30 cellular contexts compared by ENCODE assay signal in genomic region chr9:34318163-34318790, GRCh38.
"Had no signal": no experiment of that assay in that cellular context is flagged by ENCODE, and none has a peak within 500 bp of the region (broad histone marks: within the 10 kb centered on the region; RNA-seq: fewer than 3 reads in every experiment).

No MANE protein-coding gene starts in this region.

- H3K36me3 ChIP-seq: brain microvascular endothelial cell, MG63 had no signal

- H3K9me3 Mint-ChIP-seq: activated CD4-positive, alpha-beta T cell treated with anti-CD3 and anti-CD28 coated beads, Interleukin-2, amount 10 ng/mL, durations not matched to agents 7 days and 5 days; activated naive CD8-positive, alpha-beta T cell treated with anti-CD3 and anti-CD28 coated beads for 36 hours; activated T-cell treated with anti-CD3 and anti-CD28 coated beads, Interleukin-2, amount 50 U/mL, for 24 hours had no signal

- H3K4me3 Mint-ChIP-seq: activated CD4-positive, alpha-beta T cell treated with anti-CD3 and anti-CD28 coated beads, Interleukin-2, amount 10 ng/mL, durations not matched to agents 7 days and 5 days; activated CD8-positive, alpha-beta T cell treated with anti-CD3 and anti-CD28 coated beads, Interleukin-2, amount 10 ng/mL, durations not matched to agents 7 days and 5 days; activated naive CD8-positive, alpha-beta T cell treated with anti-CD3 and anti-CD28 coated beads for 36 hours; activated T-cell treated with anti-CD3 and anti-CD28 coated beads, Interleukin-2, amount 50 U/mL, for 24 hours had no signal

- H3K4me3 ChIP-seq: MG63 had no signal

- H3K27me3 Mint-ChIP-seq: activated CD4-positive, alpha-beta T cell treated with anti-CD3 and anti-CD28 coated beads, Interleukin-2, amount 10 ng/mL, durations not matched to agents 7 days and 5 days; activated naive CD8-positive, alpha-beta T cell treated with anti-CD3 and anti-CD28 coated beads for 36 hours; activated T-cell treated with anti-CD3 and anti-CD28 coated beads, Interleukin-2, amount 50 U/mL, for 24 hours had no signal

- H3K9me3 ChIP-seq: MG63 had no signal

- H3K27ac Mint-ChIP-seq: activated CD4-positive, alpha-beta T cell treated with anti-CD3 and anti-CD28 coated beads, Interleukin-2, amount 10 ng/mL, durations not matched to agents 7 days and 5 days; activated CD8-positive, alpha-beta T cell treated with anti-CD3 and anti-CD28 coated beads, Interleukin-2, amount 10 ng/mL, durations not matched to agents 7 days and 5 days; activated naive CD8-positive, alpha-beta T cell treated with anti-CD3 and anti-CD28 coated beads for 36 hours; activated T-cell treated with anti-CD3 and anti-CD28 coated beads, Interleukin-2, amount 50 U/mL, for 24 hours had no signal

- H3K4me1 Mint-ChIP-seq: activated naive CD8-positive, alpha-beta T cell treated with anti-CD3 and anti-CD28 coated beads for 36 hours had no signal

- DNase-seq: activated CD4-positive, alpha-beta T cell treated with anti-CD3 and anti-CD28 coated beads, Interleukin-2, amount 10 ng/mL, durations not matched to agents 7 days and 5 days; activated CD4-positive, alpha-beta T cell treated with anti-CD3 and anti-CD28 coated beads, Interleukin-2, amount 50 U/mL, for 48 hours; activated CD8-positive, alpha-beta T cell treated with anti-CD3 and anti-CD28 coated beads, Interleukin-2, amount 10 ng/mL, durations not matched to agents 7 days and 5 days; activated gamma-delta T cell treated with Interleukin-2 at 50 U/mL for 16 hours; activated naive CD4-positive, alpha-beta T cell treated with anti-CD3 and anti-CD28 coated beads, Interleukin-2, amount 50 U/mL, for 16 hours; activated naive CD8-positive, alpha-beta T cell treated with anti-CD3 and anti-CD28 coated beads for 36 hours; activated T-cell treated with anti-CD3 and anti-CD28 coated beads, Interleukin-2, amount 50 U/mL, for 24 hours; amniotic stem cell; aorta; brain microvascular endothelial cell; central memory CD4-positive, alpha-beta T cell; Kasumi-1; MG63; NCI-H1048; NCI-H1105 treated with DMSO at 0.1 percent for 48 hours; NCI-H1436; NCI-H1694; NCI-H1930; NCI-H2081 treated with DMSO at 0.1 percent for 48 hours; NCI-H226; NCI-H524 treated with DMSO at 0.1 percent for 48 hours; PC-3; SIG-M5; SW 1271; T-helper 1 cell; T-helper 2 cell; T-helper 9 cell had no signal

- H3K27ac ChIP-seq: brain microvascular endothelial cell, RWPE1, VCaP had no signal

- H3K27me3 ChIP-seq: brain microvascular endothelial cell, MG63 had no signal

- H3K36me3 Mint-ChIP-seq: activated naive CD8-positive, alpha-beta T cell treated with anti-CD3 and anti-CD28 coated beads for 36 hours had no signal

- ATAC-seq: activated CD8-positive, alpha-beta T cell treated with anti-CD3 and anti-CD28 coated beads, Interleukin-2, amount 10 ng/mL, durations not matched to agents 7 days and 5 days; PC-3; Right ventricle myocardium inferior had no signal
